ENCODE assay signal across 8 cellular contexts in genomic region chr7:114086906-114087651, GRCh38.
A peak's percentile ranks its signal among the peaks of the same experiment; 100 is the strongest.
DNase-seq lines count a peak whose midpoint lies in the region; ATAC-seq and TF ChIP-seq lines count a peak whose summit lies in the region.

No MANE protein-coding gene starts in this region.

- no peak for ATAC-seq in activated naive CD8-positive, alpha-beta T cell treated with anti-CD3 and anti-CD28 coated beads, Interleukin-2, amount 50 U/mL, for 24 hours
- ATAC-seq in stimulated activated naive B cell treated with anti-CD40 and anti-IgM and Interleukin-4, amounts not matched to agents 10 μg/mL and 1 μg/mL and 100 μg/mL, for 72 hours (replicated peaks) = no peak
- no peak for ATAC-seq in HG03432 (IDR thresholded peaks at IDR 0.05; ENCODE audit: unreplicated experiment)

- H3K9me3 Mint-ChIP-seq in Calu3 (ENCODE audit: low read depth, unreplicated experiment) (no peaks in the 10 kb centered on the region), immature natural killer cell (peaks cover 0 to 26% (median 4%) of the 10 kb centered on the region in 6 donors)
- no peaks in the 10 kb centered on the region for H3K9me3 Mint-ChIP-seq in activated naive CD8-positive, alpha-beta T cell treated with anti-CD3 and anti-CD28 coated beads, Interleukin-2, amount 50 U/mL, for 24 hours
- no peaks in the 10 kb centered on the region for H3K9me3 Mint-ChIP-seq in stimulated activated naive B cell treated with anti-CD40 and anti-IgM and Interleukin-4, amounts not matched to agents 10 μg/mL and 1 μg/mL and 100 μg/mL, for 72 hours

- peak overlapping the region; percentile 85 for H3K27ac Mint-ChIP-seq in Calu3 (ENCODE audit: unreplicated experiment)
- peak overlapping the region; percentile 35 for H3K27ac Mint-ChIP-seq in activated naive CD8-positive, alpha-beta T cell treated with anti-CD3 and anti-CD28 coated beads, Interleukin-2, amount 50 U/mL, for 24 hours
- H3K27ac Mint-ChIP-seq in immature natural killer cell = no peak overlapping the region
- peak overlapping the region; percentile 37 for H3K27ac Mint-ChIP-seq in stimulated activated naive B cell treated with anti-CD40 and anti-IgM and Interleukin-4, amounts not matched to agents 10 μg/mL and 1 μg/mL and 100 μg/mL, for 72 hours

- peaks cover 31% of the 10 kb centered on the region for H3K36me3 Mint-ChIP-seq in Calu3 (ENCODE audit: insufficient read depth, unreplicated experiment)
- no peaks in the 10 kb centered on the region for H3K36me3 Mint-ChIP-seq in activated naive CD8-positive, alpha-beta T cell treated with anti-CD3 and anti-CD28 coated beads, Interleukin-2, amount 50 U/mL, for 24 hours (ENCODE audit: low read depth)
- peaks cover 0 to 6% (median 3%) of the 10 kb centered on the region in 3 donors for H3K36me3 Mint-ChIP-seq in immature natural killer cell
- no peaks in the 10 kb centered on the region for H3K36me3 Mint-ChIP-seq in stimulated activated naive B cell treated with anti-CD40 and anti-IgM and Interleukin-4, amounts not matched to agents 10 μg/mL and 1 μg/mL and 100 μg/mL, for 72 hours

- intact Hi-C loops in Calu3 (cut with micrococcal nuclease; ENCODE audit: unreplicated experiment) = loop anchor here (10.0 kb wide), 1 partner anchor 238 kb away; no protein-coding TSS in a partner anchor

- no peak overlapping the region for H3K27ac ChIP-seq in RWPE1

- POLR2A ChIA-PET in RWPE1 (lab: Yijun Ruan, JAX; ENCODE audit: low non-redundant PET) = no interaction called here

- H3K4me1 Mint-ChIP-seq in Calu3 (ENCODE audit: low read depth, unreplicated experiment) = peaks cover 17% of the 10 kb centered on the region
- peaks cover 39% of the 10 kb centered on the region for H3K4me1 Mint-ChIP-seq in activated naive CD8-positive, alpha-beta T cell treated with anti-CD3 and anti-CD28 coated beads, Interleukin-2, amount 50 U/mL, for 24 hours
- H3K4me1 Mint-ChIP-seq in immature natural killer cell = peaks cover 11 to 29% of the 10 kb centered on the region in 2 donors
- peaks cover 34 to 48% of the 10 kb centered on the region in 2 donors for H3K4me1 Mint-ChIP-seq in stimulated activated naive B cell treated with anti-CD40 and anti-IgM and Interleukin-4, amounts not matched to agents 10 μg/mL and 1 μg/mL and 100 μg/mL, for 72 hours

- CTCF ChIA-PET in Calu3 (lab: Charles Lee) (interaction anchor here (0.6 kb wide), 1 partner anchor 33 kb away, joined by 4 read pairs; no protein-coding TSS in a partner anchor), RWPE1 (lab: Yijun Ruan, JAX) (no interaction called here)

- H3K27me3 Mint-ChIP-seq in Calu3 (ENCODE audit: unreplicated experiment) (no peaks in the 10 kb centered on the region), immature natural killer cell (ENCODE audit: low read depth in 3 of 3) (peaks cover 14 to 33% (median 26%) of the 10 kb centered on the region in 3 donors)
- peaks cover 75% of the 10 kb centered on the region for H3K27me3 Mint-ChIP-seq in activated naive CD8-positive, alpha-beta T cell treated with anti-CD3 and anti-CD28 coated beads, Interleukin-2, amount 50 U/mL, for 24 hours
- peaks cover 47 to 67% of the 10 kb centered on the region in 2 donors for H3K27me3 Mint-ChIP-seq in stimulated activated naive B cell treated with anti-CD40 and anti-IgM and Interleukin-4, amounts not matched to agents 10 μg/mL and 1 μg/mL and 100 μg/mL, for 72 hours

- H3K4me3 Mint-ChIP-seq in Calu3 (ENCODE audit: low read depth, unreplicated experiment) = peak overlapping the region; percentile 94
- H3K4me3 Mint-ChIP-seq in activated naive CD8-positive, alpha-beta T cell treated with anti-CD3 and anti-CD28 coated beads, Interleukin-2, amount 50 U/mL, for 24 hours = peak overlapping the region; percentile 76
- H3K4me3 Mint-ChIP-seq in immature natural killer cell = peak overlapping the region; percentile 57 to 82 (median 81)
- peak overlapping the region; percentile 83 to 86 for H3K4me3 Mint-ChIP-seq in stimulated activated naive B cell treated with anti-CD40 and anti-IgM and Interleukin-4, amounts not matched to agents 10 μg/mL and 1 μg/mL and 100 μg/mL, for 72 hours

- DNase-seq in Calu3 = peak; percentile 3
- peak; percentile 50 for DNase-seq in HuH-7 (ENCODE audit: low spot score)
- no peak for DNase-seq in activated naive CD8-positive, alpha-beta T cell treated with anti-CD3 and anti-CD28 coated beads, Interleukin-2, amount 50 U/mL, for 24 hours
- no peak for DNase-seq in immature natural killer cell
- no peak for DNase-seq in stimulated activated naive B cell treated with anti-CD40 and anti-IgM and Interleukin-4, amounts not matched to agents 10 μg/mL and 1 μg/mL and 100 μg/mL, for 72 hours
- DNase-seq in RWPE1 (ENCODE audit: low spot score) = no peak
- DNase-seq in KG1 (lab: John Stamatoyannopoulos, UW) = no peak

- TF ChIP-seq CTCF in Calu3 (IDR thresholded peaks at IDR 0.05; ENCODE audit: unreplicated experiment) = no peak
- TF ChIP-seq CTCF in RWPE1 (conservative IDR thresholded peaks at IDR 0.05; ENCODE audit: low read depth) = no peak

- BruUV-seq in Calu3 (replicated peaks; lab: Mats Ljungman, UMichigan) = TSS peak; percentile 18

Comparison
In these comparisons a context has a peak if more than half of its experiments do, and no peak if none do; other contexts are left out.
1. DNase-seq: peak in Calu3 (single experiment) and HuH-7 (single experiment); none in activated naive CD8-positive, alpha-beta T cell treated with anti-CD3 and anti-CD28 coated beads, Interleukin-2, amount 50 U/mL, for 24 hours (single experiment), immature natural killer cell (0 of 3), stimulated activated naive B cell treated with anti-CD40 and anti-IgM and Interleukin-4, amounts not matched to agents 10 μg/mL and 1 μg/mL and 100 μg/mL, for 72 hours (single experiment), RWPE1 (single experiment) and KG1 (single experiment).
2. H3K27ac Mint-ChIP-seq: peak in Calu3 (single experiment), activated naive CD8-positive, alpha-beta T cell treated with anti-CD3 and anti-CD28 coated beads, Interleukin-2, amount 50 U/mL, for 24 hours (single experiment) and stimulated activated naive B cell treated with anti-CD40 and anti-IgM and Interleukin-4, amounts not matched to agents 10 μg/mL and 1 μg/mL and 100 μg/mL, for 72 hours (single experiment); none in immature natural killer cell (0 of 6).
3. Peak in every context shown above with its lines, with median percentiles within 50 percentile points of each other: H3K4me3 Mint-ChIP-seq.